In the genomic region with DNA sequence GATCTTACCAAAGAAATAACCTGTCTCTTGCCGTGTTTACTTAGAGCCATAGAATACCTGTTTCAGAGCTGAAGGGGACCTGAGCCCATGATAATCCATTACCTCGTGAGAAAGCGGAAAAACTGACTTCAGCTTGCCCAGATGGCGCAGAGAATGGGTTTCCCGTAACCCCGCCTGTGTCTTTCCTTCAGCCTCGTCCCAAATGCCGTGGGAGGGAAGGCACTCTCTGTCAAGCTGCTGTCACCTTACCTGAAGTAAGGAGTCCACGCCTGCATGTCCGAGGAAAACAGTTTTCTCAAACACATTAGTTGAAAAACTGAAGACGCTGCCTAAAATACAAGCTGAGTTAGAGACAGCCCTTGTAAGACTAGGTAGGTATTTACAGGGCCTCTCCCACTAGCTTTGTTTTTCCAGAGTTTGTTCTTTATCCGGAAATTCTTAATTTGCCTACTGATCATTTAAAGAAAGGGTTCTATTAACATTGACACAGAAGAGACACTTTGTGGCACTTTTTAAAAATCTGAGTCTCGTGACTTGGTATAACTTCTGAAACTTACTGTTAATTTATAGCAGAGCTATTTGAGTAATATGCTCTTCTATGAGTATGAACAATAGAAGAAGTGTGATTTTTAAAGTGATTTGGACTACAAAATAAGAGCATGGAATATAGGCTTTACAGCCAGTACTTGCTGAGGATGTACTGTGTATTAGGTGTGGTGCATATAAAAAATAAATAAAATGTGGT, we compare ENCODE assay signal across 8 cellular contexts.
DNase-seq lines count a peak whose midpoint lies in the region; ATAC-seq and TF ChIP-seq lines count a peak whose summit lies in the region.

No MANE protein-coding gene starts in this region.

- H3K4me1 ChIP-seq in BLaER1 (peaks cover 35% of the 10 kb centered on the region), HUES6 (ENCODE audit: control insufficient read depth, insufficient read depth, low read length) (no peaks in the 10 kb centered on the region; the same call in 1 of the 2 replicates)

- peaks cover 26% of the 10 kb centered on the region for H3K36me3 ChIP-seq in BLaER1
- H3K36me3 ChIP-seq in HUES6 (ENCODE audit: control insufficient read depth, insufficient read depth, low read length) = peaks cover 35% of the 10 kb centered on the region

- H3K27ac ChIP-seq in BLaER1 (peak overlapping the region; percentile 100), HUES6 (ENCODE audit: low read depth, low read length) (peak overlapping the region; percentile 74; the same call in 1 of the 2 replicates), VCaP (peak overlapping the region; percentile 98), cingulate gyrus (ENCODE audit: low read depth, low read length) (peak overlapping the region; percentile 97)

- H3K4me2 ChIP-seq in BLaER1 = peak overlapping the region; percentile 96

- no peak for TF ChIP-seq CTCF in VCaP (conservative IDR thresholded peaks at IDR 0.05)

- peaks cover 24% of the 10 kb centered on the region for H3K9me3 ChIP-seq in BLaER1
- H3K9me3 ChIP-seq in HUES6 (ENCODE audit: control insufficient read depth, insufficient read depth, low read depth, low read length) = peaks cover 13% of the 10 kb centered on the region; the same call in 1 of the 2 replicates

- no peaks in the 10 kb centered on the region for H4K20me1 ChIP-seq in BLaER1

- H3K9ac ChIP-seq in BLaER1 (peak overlapping the region; percentile 99), HUES6 (ENCODE audit: low read length) (peak overlapping the region; percentile 88)

- H3K27me3 ChIP-seq in BLaER1 (no peaks in the 10 kb centered on the region), HUES6 (ENCODE audit: control insufficient read depth, insufficient read depth, low read length) (no peaks in the 10 kb centered on the region)

- H3K4me3 ChIP-seq in BLaER1 (peak overlapping the region; percentile 80), HUES6 (ENCODE audit: low read depth, low read length) (peak overlapping the region; percentile 63)

- ATAC-seq in GM21528 (IDR thresholded peaks at IDR 0.05; ENCODE audit: low FRiP score, unreplicated experiment) (no peak), HG02763 (IDR thresholded peaks at IDR 0.05; ENCODE audit: unreplicated experiment) (no peak)

- peak; percentile 48 for DNase-seq in medulla oblongata (ENCODE audit: extremely low spot score)
- peak; percentile 27 for DNase-seq in stimulated activated CD8-positive, alpha-beta memory T cell treated with anti-CD3 and anti-CD28 coated beads, Interleukin-12 subunit alpha, Interleukin-12 subunit beta, amount 100 ng/mL, for 4 hours (ENCODE audit: low read depth)
